15 cellular contexts compared by ENCODE assay signal in the genomic region with DNA sequence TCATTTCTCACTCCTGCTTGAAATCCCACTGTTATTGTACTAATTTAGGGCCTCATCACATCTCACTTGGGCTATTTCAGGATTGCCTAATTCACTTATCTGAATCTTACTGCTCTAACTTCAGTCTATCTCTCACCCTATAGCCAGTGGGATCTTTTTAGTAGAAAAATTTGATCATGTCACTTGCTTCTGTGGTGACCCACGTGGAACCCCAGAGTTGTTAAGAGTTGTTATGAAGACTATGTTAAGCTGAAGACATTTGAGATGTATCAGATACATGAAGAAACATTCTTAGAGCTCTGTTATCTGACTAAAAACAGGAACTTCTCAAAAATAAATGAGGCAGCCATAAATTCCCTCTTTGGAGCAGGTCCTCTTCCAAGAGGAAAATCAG.
DNase-seq lines count a peak whose midpoint lies in the region; ATAC-seq, FAIRE-seq and TF ChIP-seq lines count a peak whose summit lies in the region.
"Had no signal": no experiment of that assay in that cellular context is flagged by ENCODE, and none has a peak within 500 bp of the region (broad histone marks: within the 10 kb centered on the region; RNA-seq: fewer than 3 reads in every experiment).

No MANE protein-coding gene starts in this region.

- WGBS in thyroid gland, 2 donors = 46 to 54% methylated on average over 1 of the region's 1 CpG

- no peaks in the 10 kb centered on the region for H3K27me3 ChIP-seq in dorsolateral prefrontal cortex
- H3K27me3 ChIP-seq in thyroid gland = no peaks in the 10 kb centered on the region

- H3K4me1 ChIP-seq in thyroid gland = no peaks in the 10 kb centered on the region

- H3K4me3 ChIP-seq in dorsolateral prefrontal cortex (no peak overlapping the region), thyroid gland (replicated peaks in 1 of 3) (no peak overlapping the region)
- H3K4me3 ChIP-seq: lung had no signal

- no peak for TF ChIP-seq CTCF in dorsolateral prefrontal cortex (IDR thresholded peaks at IDR 0.05 in 54 of 56, conservative IDR thresholded peaks at IDR 0.05 in 2 of 56; ENCODE audit: low read depth in 1 of 56, partially characterized antibody in 56 of 56)
- TF ChIP-seq CTCF in thyroid gland (IDR thresholded peaks at IDR 0.05) = no peak

- no peaks in the 10 kb centered on the region for H3K9me3 ChIP-seq in thyroid gland

- peak; percentile 13 for FAIRE-seq in GM12891 (lab: Jason Lieb, UNC)

- ATAC-seq in GM19463 (IDR thresholded peaks at IDR 0.05; ENCODE audit: unreplicated experiment) (peak; percentile 14), HG02885 (IDR thresholded peaks at IDR 0.05; ENCODE audit: poor library complexity, unreplicated experiment) (peak; percentile 31), HG03558 (IDR thresholded peaks at IDR 0.05; ENCODE audit: extremely low read depth, unreplicated experiment) (peak; percentile 5)

- H3K36me3 ChIP-seq in thyroid gland = no peaks in the 10 kb centered on the region

- no peak for TF ChIP-seq POLR2A in GM12891 (IDR thresholded peaks at IDR 0.05; ENCODE audit: low read depth, low read length)
- no peak for TF ChIP-seq POLR2A in thyroid gland (IDR thresholded peaks at IDR 0.05)

- H3K27ac ChIP-seq in dorsolateral prefrontal cortex (no peak overlapping the region), thyroid gland (no peak overlapping the region)
- H3K27ac ChIP-seq: HL-60 had no signal

- intact Hi-C loops in dorsolateral prefrontal cortex (cut with DNase I) = no loop called here
- intact Hi-C loops in thyroid gland (cut with DNase I) = no loop called here

- DNase-seq in GM12891 (ENCODE audit: insufficient read length, low spot score) (no peak), dorsolateral prefrontal cortex (no peak), H4 (ENCODE audit: low spot score) (no peak), thyroid gland (no peak)
- no peak for DNase-seq in activated CD4-positive, alpha-beta T cell treated with anti-CD3 and anti-CD28 coated beads for 4 hours
- DNase-seq: anterior cingulate cortex; effector CD4-positive, alpha-beta T cell; glutamatergic neuron; NCI-H1105 treated with DMSO at 0.1 percent for 48 hours; T-helper 9 cell had no signal

TF ChIP-seq in GM12891, 5 proteins besides CTCF, POLR2A, EP300 and RAD21:
- TF ChIP-seq TAF1 (IDR thresholded peaks at IDR 0.05; ENCODE audit: low read depth, low read length) = no peak
- TF ChIP-seq SPI1 (IDR thresholded peaks at IDR 0.05; ENCODE audit: low read depth, low read length) = no peak
- no peak for TF ChIP-seq POLR2AphosphoS5 (IDR thresholded peaks at IDR 0.05; ENCODE audit: low read depth, low read length)
- TF ChIP-seq PAX5 (IDR thresholded peaks at IDR 0.05; ENCODE audit: insufficient read depth, low read length, severe bottlenecking) = no peak
- TF ChIP-seq POU2F2 (IDR thresholded peaks at IDR 0.05; ENCODE audit: low read depth, low read length) = no peak
